In genomic region chr4:38674206-38675144, GRCh38 we compare ENCODE assay signal across 1 cellular context.
A peak's percentile ranks its signal among the peaks of the same experiment; 100 is the strongest.
TF ChIP-seq lines count a peak whose summit lies in the region.

No MANE protein-coding gene starts in this region.

TF ChIP-seq in GM12878, 131 proteins besides CTCF, POLR2A, EP300 and RAD21 (continued from another document):
- TF ChIP-seq MLLT1 (IDR thresholded peaks at IDR 0.05) (0 out of 2 replicates have a peak, but pooled peaks have one; percentile 32), EED (IDR thresholded peaks at IDR 0.05; ENCODE audit: low read depth) (0 out of 2 replicates have a peak, but pooled peaks have one; percentile 22), LARP7 (IDR thresholded peaks at IDR 0.05) (no peak)
